In the genomic region with DNA sequence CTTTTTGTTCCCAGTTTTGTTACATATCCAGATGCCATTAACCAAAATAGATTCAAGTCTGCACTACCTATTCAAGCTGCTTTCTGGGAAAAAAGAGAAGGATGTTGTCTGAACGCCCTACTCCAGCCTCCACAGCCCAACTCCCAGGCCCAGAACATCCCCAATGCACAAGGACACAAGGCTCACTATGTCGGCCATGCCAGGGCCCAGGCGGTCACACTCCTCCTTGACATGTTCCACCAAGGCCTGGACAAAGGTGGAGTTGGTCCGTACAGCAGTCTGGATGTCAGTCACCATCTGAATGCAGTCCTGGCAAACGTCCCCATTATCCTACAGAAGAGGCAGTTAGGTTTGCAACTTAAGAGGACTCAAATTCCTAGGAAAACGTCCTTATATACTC, we compare ENCODE assay signal across 18 cellular contexts. TPM values are rescaled to one million over a fixed set of nuclear protein-coding genes. Genes with fewer than 3 reads are reported as not detected.
DNase-seq lines count a peak whose midpoint lies in the region; ATAC-seq, FAIRE-seq and TF ChIP-seq lines count a peak whose summit lies in the region.
"Had no signal": no experiment of that assay in that cellular context is flagged by ENCODE, and none has a peak within 500 bp of the region (broad histone marks: within the 10 kb centered on the region; RNA-seq: fewer than 3 reads in every experiment).

No MANE protein-coding gene starts in this region.

- no peak overlapping the region for H3K4me3 Mint-ChIP-seq in activated CD4-positive, alpha-beta T cell treated with anti-CD3 and anti-CD28 coated beads, Interleukin-2, amount 10 ng/mL, durations not matched to agents 24 days and 14 days
- peak overlapping the region; percentile 47 for H3K4me3 Mint-ChIP-seq in endothelial cell (ENCODE audit: unreplicated experiment)
- no peak overlapping the region for H3K4me3 Mint-ChIP-seq in activated T-helper 17 cell treated with anti-CD3 and anti-CD28 coated beads, Interleukin-2, amount 50 U/mL, for 72 hours
- H3K4me3 Mint-ChIP-seq: CD4-positive, alpha-beta T cell; H9 had no signal

- no peaks in the 10 kb centered on the region for H3K9me3 Mint-ChIP-seq in activated CD4-positive, alpha-beta T cell treated with anti-CD3 and anti-CD28 coated beads, Interleukin-2, amount 10 ng/mL, durations not matched to agents 24 days and 14 days
- no peaks in the 10 kb centered on the region for H3K9me3 Mint-ChIP-seq in endothelial cell (ENCODE audit: unreplicated experiment)
- no peaks in the 10 kb centered on the region for H3K9me3 Mint-ChIP-seq in activated T-helper 17 cell treated with anti-CD3 and anti-CD28 coated beads, Interleukin-2, amount 50 U/mL, for 72 hours
- H3K9me3 Mint-ChIP-seq: CD4-positive, alpha-beta T cell; H9 had no signal

- peaks cover 48% of the 10 kb centered on the region for H3K36me3 Mint-ChIP-seq in activated CD4-positive, alpha-beta T cell treated with anti-CD3 and anti-CD28 coated beads, Interleukin-2, amount 10 ng/mL, durations not matched to agents 24 days and 14 days (ENCODE audit: low read depth)
- peaks cover 46% of the 10 kb centered on the region for H3K36me3 Mint-ChIP-seq in endothelial cell (ENCODE audit: low read depth, unreplicated experiment)
- peaks cover 100% of the 10 kb centered on the region for H3K36me3 Mint-ChIP-seq in activated T-helper 17 cell treated with anti-CD3 and anti-CD28 coated beads, Interleukin-2, amount 50 U/mL, for 72 hours (ENCODE audit: low read depth)

- H3K36me3 ChIP-seq in neutrophil = peaks cover 93% of the 10 kb centered on the region

- no peaks in the 10 kb centered on the region for H3K27me3 Mint-ChIP-seq in activated CD4-positive, alpha-beta T cell treated with anti-CD3 and anti-CD28 coated beads, Interleukin-2, amount 10 ng/mL, durations not matched to agents 24 days and 14 days
- peaks cover 7% of the 10 kb centered on the region for H3K27me3 Mint-ChIP-seq in endothelial cell (ENCODE audit: unreplicated experiment)
- H3K27me3 Mint-ChIP-seq in activated T-helper 17 cell treated with anti-CD3 and anti-CD28 coated beads, Interleukin-2, amount 50 U/mL, for 72 hours = no peaks in the 10 kb centered on the region
- H3K27me3 Mint-ChIP-seq: CD4-positive, alpha-beta T cell had no signal

- peak; percentile 23 for FAIRE-seq in HTR-8/SVneo (lab: Jason Lieb, UNC)
- FAIRE-seq: GM12878, GM18507 had no signal

- intact Hi-C loops in activated CD4-positive, alpha-beta T cell treated with anti-CD3 and anti-CD28 coated beads, Interleukin-2, amount 10 ng/mL, durations not matched to agents 24 days and 14 days (cut with micrococcal nuclease) = no loop called here

- H3K9me3 ChIP-seq in neutrophil = no peaks in the 10 kb centered on the region
- H3K9me3 ChIP-seq: BLaER1 had no signal

- peak overlapping the region; percentile 73 to 77 for H3K4me3 ChIP-seq in neutrophil (ENCODE audit: low read depth in 1 of 2, low read length in 1 of 2)
- H3K4me3 ChIP-seq: BLaER1, GM12878 had no signal

- H3K4me1 ChIP-seq in neutrophil (ENCODE audit: control insufficient read depth in 1 of 2, insufficient read depth in 1 of 2, low read depth in 1 of 2, low read length in 1 of 2) = peaks cover 86 to 97% of the 10 kb centered on the region in 2 experiments

- ATAC-seq in HG02884 (IDR thresholded peaks at IDR 0.05; ENCODE audit: unreplicated experiment) = no peak
- no peak for ATAC-seq in activated T-helper 17 cell treated with anti-CD3 and anti-CD28 coated beads, Interleukin-2, amount 50 U/mL, for 72 hours (replicated peaks)
- no peak for ATAC-seq in GM18520 (IDR thresholded peaks at IDR 0.05; ENCODE audit: unreplicated experiment)
- ATAC-seq: GM12878 had no signal

- peak overlapping the region; percentile 20 for H3K27ac Mint-ChIP-seq in activated CD4-positive, alpha-beta T cell treated with anti-CD3 and anti-CD28 coated beads, Interleukin-2, amount 10 ng/mL, durations not matched to agents 24 days and 14 days
- no peak overlapping the region for H3K27ac Mint-ChIP-seq in endothelial cell (ENCODE audit: unreplicated experiment)
- no peak overlapping the region for H3K27ac Mint-ChIP-seq in activated T-helper 17 cell treated with anti-CD3 and anti-CD28 coated beads, Interleukin-2, amount 50 U/mL, for 72 hours
- H3K27ac Mint-ChIP-seq: CD4-positive, alpha-beta T cell had no signal

- no peaks in the 10 kb centered on the region for H3K27me3 ChIP-seq in neutrophil
- H3K27me3 ChIP-seq: BLaER1 had no signal

- TF ChIP-seq CTCF in endothelial cell (IDR thresholded peaks at IDR 0.05; ENCODE audit: unreplicated experiment) = no peak
- no peak for TF ChIP-seq CTCF in neutrophil (IDR thresholded peaks at IDR 0.05)

- peaks cover 2% of the 10 kb centered on the region for H3K4me1 Mint-ChIP-seq in activated CD4-positive, alpha-beta T cell treated with anti-CD3 and anti-CD28 coated beads, Interleukin-2, amount 10 ng/mL, durations not matched to agents 24 days and 14 days
- H3K4me1 Mint-ChIP-seq in endothelial cell (ENCODE audit: unreplicated experiment) = peaks cover 23% of the 10 kb centered on the region
- peaks cover 6% of the 10 kb centered on the region for H3K4me1 Mint-ChIP-seq in activated T-helper 17 cell treated with anti-CD3 and anti-CD28 coated beads, Interleukin-2, amount 50 U/mL, for 72 hours
- H3K4me1 Mint-ChIP-seq: H9 had no signal

- no peak for DNase-seq in activated CD4-positive, alpha-beta T cell treated with anti-CD3 and anti-CD28 coated beads, Interleukin-2, amount 10 ng/mL, durations not matched to agents 24 days and 14 days
- no peak for DNase-seq in activated CD4-positive, alpha-beta T cell treated with anti-CD3 and anti-CD28 coated beads for 48 hours
- DNase-seq in HTR-8/SVneo (ENCODE audit: insufficient read length, low spot score) = no peak
- no peak for DNase-seq in endothelial cell (ENCODE audit: low spot score)
- DNase-seq: Calu3; CD4-positive, alpha-beta T cell; DMS 273 treated with DMSO at 0.1 percent for 48 hours; GOT3; H9 had no signal

- peak overlapping the region; percentile 92 for H3K27ac ChIP-seq in neutrophil
- H3K27ac ChIP-seq: 22Rv1, BLaER1 had no signal

RNA-seq across cellular contexts. Expression of a gene that starts 23.2 kb away (rescaled TPM):
- 97.9 and 99.9 TPM in 2 replicates for total RNA-seq in activated CD4-positive, alpha-beta T cell treated with anti-CD3 and anti-CD28 coated beads, Interleukin-2, amount 10 ng/mL, durations not matched to agents 24 days and 14 days
- total RNA-seq in endothelial cell (ENCODE audit: unreplicated experiment) = 676 TPM
- total RNA-seq in activated T-helper 17 cell treated with anti-CD3 and anti-CD28 coated beads, Interleukin-2, amount 50 U/mL, for 72 hours = 100 to 1,000 TPM; 121 to 153 TPM

RNA-seq across cellular contexts. Expression of a gene that starts 54.5 kb away (rescaled TPM):
- 125 and 131 TPM in 2 replicates for total RNA-seq in activated CD4-positive, alpha-beta T cell treated with anti-CD3 and anti-CD28 coated beads, Interleukin-2, amount 10 ng/mL, durations not matched to agents 24 days and 14 days
- 86.1 TPM for total RNA-seq in endothelial cell (ENCODE audit: unreplicated experiment)
- total RNA-seq in activated T-helper 17 cell treated with anti-CD3 and anti-CD28 coated beads, Interleukin-2, amount 50 U/mL, for 72 hours = 100 to 1,000 TPM in 1 of 2 donors, 10 to 100 TPM in 1; 27.9 to 125 TPM
- total RNA-seq: A673 had no signal
